Comparison of ENCODE assay signal across 1 cellular context in genomic region chr11:61369372-61370348, GRCh38.
TF ChIP-seq lines count a peak whose summit lies in the region.

No MANE protein-coding gene starts in this region.

TF ChIP-seq in HepG2, 621 proteins besides CTCF, POLR2A, EP300 and RAD21 (continued from another document and continues in another):
- TF ChIP-seq ZNF281 (CRISPR knock-in tag; IDR thresholded peaks at IDR 0.05; ENCODE audit: borderline replicate concordance): no peak
- no peak for TF ChIP-seq ZNF546 (CRISPR knock-in tag; conservative IDR thresholded peaks at IDR 0.05)
- no peak for TF ChIP-seq AGO2 (optimal IDR thresholded peaks at IDR 0.05; ENCODE audit: low read depth, low read length)
- no peak for TF ChIP-seq ZSCAN12 (CRISPR knock-in tag; IDR thresholded peaks at IDR 0.05)
- peak; percentile 81; the same call in 1 of the 2 replicates for TF ChIP-seq ZNF788 (CRISPR knock-in tag; IDR thresholded peaks at IDR 0.05; ENCODE audit: borderline replicate concordance)
- TF ChIP-seq FUBP1 (CRISPR knock-in tag; IDR thresholded peaks at IDR 0.05; ENCODE audit: borderline replicate concordance): no peak
- no peak for TF ChIP-seq CREB1 (IDR thresholded peaks at IDR 0.05)
- TF ChIP-seq CREB1 (CRISPR knock-in tag; IDR thresholded peaks at IDR 0.05): no peak
- peak; percentile 51; the same call in 1 of the 2 replicates for TF ChIP-seq AHDC1 (CRISPR knock-in tag; IDR thresholded peaks at IDR 0.05; ENCODE audit: borderline replicate concordance)
- peak; percentile 34; the same call in 1 of the 2 replicates for TF ChIP-seq CREM (IDR thresholded peaks at IDR 0.05)
- TF ChIP-seq CREM (CRISPR knock-in tag; IDR thresholded peaks at IDR 0.05): no peak
- TF ChIP-seq MXD1 (CRISPR knock-in tag; IDR thresholded peaks at IDR 0.05): no peak
- no peak for TF ChIP-seq ZNF790 (CRISPR knock-in tag; IDR thresholded peaks at IDR 0.05; ENCODE audit: borderline replicate concordance)
- TF ChIP-seq ZBTB10 (CRISPR knock-in tag; IDR thresholded peaks at IDR 0.05; ENCODE audit: borderline replicate concordance): peak; percentile 86
- no peak for TF ChIP-seq NFRKB (IDR thresholded peaks at IDR 0.05)
- TF ChIP-seq ELF4 (CRISPR knock-in tag; IDR thresholded peaks at IDR 0.05; ENCODE audit: borderline replicate concordance): no peak
- TF ChIP-seq NFIC (IDR thresholded peaks at IDR 0.05; ENCODE audit: low read length): peak; percentile 60
- no peak for TF ChIP-seq NBN (conservative IDR thresholded peaks at IDR 0.05)
- TF ChIP-seq SOX6 (IDR thresholded peaks at IDR 0.05): no peak
- TF ChIP-seq SOX6 (CRISPR knock-in tag; IDR thresholded peaks at IDR 0.05): peak; percentile 97
- TF ChIP-seq SP1 (IDR thresholded peaks at IDR 0.05): no peak
- no peak for TF ChIP-seq SP1 (CRISPR knock-in tag; IDR thresholded peaks at IDR 0.05)
- peak; percentile 22; the same call in 1 of the 2 replicates for TF ChIP-seq DRAP1 (CRISPR knock-in tag; IDR thresholded peaks at IDR 0.05)
- TF ChIP-seq ZNF672 (CRISPR knock-in tag; IDR thresholded peaks at IDR 0.05): 0 out of 2 replicates have a peak, but pooled peaks have one; percentile 57
- no peak for TF ChIP-seq ZNF782 (CRISPR knock-in tag; IDR thresholded peaks at IDR 0.05; ENCODE audit: borderline replicate concordance)
- TF ChIP-seq ZNF607 (CRISPR knock-in tag; IDR thresholded peaks at IDR 0.05; ENCODE audit: borderline replicate concordance): no peak
- no peak for TF ChIP-seq ZKSCAN5 (CRISPR knock-in tag; IDR thresholded peaks at IDR 0.05)
- peak; percentile 31; the same call in 1 of the 2 replicates for TF ChIP-seq KDM5B (CRISPR knock-in tag; IDR thresholded peaks at IDR 0.05; ENCODE audit: borderline replicate concordance)
- TF ChIP-seq NFKBIZ (CRISPR knock-in tag; IDR thresholded peaks at IDR 0.05): no peak
- no peak for TF ChIP-seq RBFOX2 (IDR thresholded peaks at IDR 0.05; ENCODE audit: low read depth, low read length)
- TF ChIP-seq KDM5A (IDR thresholded peaks at IDR 0.05; ENCODE audit: borderline replicate concordance, low read length): no peak
- TF ChIP-seq E2F1 (CRISPR knock-in tag; IDR thresholded peaks at IDR 0.05): no peak
- TF ChIP-seq FOXO1 (CRISPR knock-in tag; IDR thresholded peaks at IDR 0.05): peak; percentile 84; the same call in 1 of the 2 replicates
- no peak for TF ChIP-seq ZNF780A (CRISPR knock-in tag; IDR thresholded peaks at IDR 0.05)
- TF ChIP-seq STAT5B (CRISPR knock-in tag; IDR thresholded peaks at IDR 0.05): no peak
- no peak for TF ChIP-seq TRIM22 (IDR thresholded peaks at IDR 0.05)
- peak; percentile 81; the same call in 1 of the 2 replicates for TF ChIP-seq MEIS1 (CRISPR knock-in tag; IDR thresholded peaks at IDR 0.05; ENCODE audit: borderline replicate concordance)
- no peak for TF ChIP-seq XBP1 (CRISPR knock-in tag; IDR thresholded peaks at IDR 0.05)
- TF ChIP-seq ARNTL (CRISPR knock-in tag; IDR thresholded peaks at IDR 0.05): no peak; the same call in 1 of the 2 replicates
- no peak for TF ChIP-seq ZSCAN20 (CRISPR knock-in tag; IDR thresholded peaks at IDR 0.05; ENCODE audit: borderline replicate concordance)
- no peak for TF ChIP-seq NFIB (CRISPR knock-in tag; IDR thresholded peaks at IDR 0.05; ENCODE audit: borderline replicate concordance)
- no peak for TF ChIP-seq ATRX (CRISPR knock-in tag; IDR thresholded peaks at IDR 0.05; ENCODE audit: borderline replicate concordance)
- TF ChIP-seq NAIF1 (CRISPR knock-in tag; IDR thresholded peaks at IDR 0.05; ENCODE audit: borderline replicate concordance): no peak
- no peak for TF ChIP-seq ASH2L (IDR thresholded peaks at IDR 0.05; ENCODE audit: insufficient read length, low read depth, low read length)
